In genomic region chr7:47180268-47180826, GRCh38 we compare ENCODE assay signal across 8 cellular contexts.
DNase-seq lines count a peak whose midpoint lies in the region; ATAC-seq and TF ChIP-seq lines count a peak whose summit lies in the region.

No MANE protein-coding gene starts in this region.

- H3K4me3 ChIP-seq in liver (ENCODE audit: low read depth in 1 of 3, low read length in 3 of 3) (no peak overlapping the region), upper lobe of left lung (no peak overlapping the region)
- no peak overlapping the region for H3K4me3 ChIP-seq in effector memory CD4-positive, alpha-beta T cell (ENCODE audit: insufficient read depth, low read depth, low read length, poor library complexity, severe bottlenecking)

- H3K4me1 ChIP-seq in liver (ENCODE audit: control insufficient read depth in 4 of 4, insufficient read depth in 4 of 4, low read length in 3 of 4) = peaks cover 5 to 39% (median 34%) of the 10 kb centered on the region in 4 donors
- H3K4me1 ChIP-seq in upper lobe of left lung = peaks cover 0 to 10% (median 7%) of the 10 kb centered on the region in 4 donors
- H3K4me1 ChIP-seq in effector memory CD4-positive, alpha-beta T cell (ENCODE audit: control insufficient read depth, insufficient read depth, low read length, poor library complexity, severe bottlenecking) = no peaks in the 10 kb centered on the region

- H3K27me3 ChIP-seq in liver (ENCODE audit: control insufficient read depth in 4 of 4, insufficient read depth in 4 of 4, low read length in 3 of 4) = no peaks in the 10 kb centered on the region
- H3K27me3 ChIP-seq in upper lobe of left lung = no peaks in the 10 kb centered on the region
- no peaks in the 10 kb centered on the region for H3K27me3 ChIP-seq in effector memory CD4-positive, alpha-beta T cell (replicated peaks; ENCODE audit: control insufficient read depth, insufficient read depth, low read length, poor library complexity, severe bottlenecking)

- no peaks in the 10 kb centered on the region for H3K9me3 ChIP-seq in liver (ENCODE audit: control insufficient read depth in 4 of 4, low read length in 3 of 4)
- H3K9me3 ChIP-seq in upper lobe of left lung = no peaks in the 10 kb centered on the region
- no peaks in the 10 kb centered on the region for H3K9me3 ChIP-seq in effector memory CD4-positive, alpha-beta T cell (ENCODE audit: control insufficient read depth, low read length)

- H3K27ac ChIP-seq in liver (ENCODE audit: low read depth in 1 of 2, low read length in 2 of 2) = no peak overlapping the region
- no peak overlapping the region for H3K27ac ChIP-seq in upper lobe of left lung
- no peak overlapping the region for H3K27ac ChIP-seq in effector memory CD4-positive, alpha-beta T cell (ENCODE audit: insufficient read depth, low read length, poor library complexity, severe bottlenecking)

- TF ChIP-seq POLR2A in upper lobe of left lung (IDR thresholded peaks at IDR 0.05) = no peak

- TF ChIP-seq CTCF in liver (IDR thresholded peaks at IDR 0.05; ENCODE audit: low read depth, low read length, missing input control) = peak; percentile 91
- TF ChIP-seq CTCF in upper lobe of left lung (IDR thresholded peaks at IDR 0.05) = peak; percentile 31 to 64 (median 58)

- no peak overlapping the region for H3K9ac ChIP-seq in liver (ENCODE audit: low read depth in 1 of 2, low read length in 2 of 2)

- ATAC-seq in HG03103 (IDR thresholded peaks at IDR 0.05; ENCODE audit: low read depth, unreplicated experiment) = peak; percentile 52
- ATAC-seq in upper lobe of left lung (ENCODE audit: low FRiP score in 2 of 2) = peak in 1 of 2 donors; percentile 78

- no peak for TF ChIP-seq EP300 in upper lobe of left lung (IDR thresholded peaks at IDR 0.05)

- DNase-seq in 8988T (peak; percentile 20), GM04504 (ENCODE audit: low read depth) (peak; percentile 52), NCI-H748 treated with DMSO at 0.1 percent for 48 hours (lab: John Stamatoyannopoulos, UW) (peak; percentile 56), cerebellum (ENCODE audit: low spot score) (peak; percentile 62), upper lobe of left lung (peak in 1 of 2 donors; percentile 32)
- DNase-seq in effector memory CD4-positive, alpha-beta T cell = no peak

- WGBS in liver = 26% methylated on average over 5 of the region's 5 CpGs
- 29 to 45% methylated on average over 5 of the region's 5 CpGs for WGBS in upper lobe of left lung, 2 donors

- no peaks in the 10 kb centered on the region for H3K36me3 ChIP-seq in liver (ENCODE audit: control insufficient read depth in 4 of 4, insufficient read depth in 3 of 4, low read depth in 1 of 4, low read length in 3 of 4)
- H3K36me3 ChIP-seq in upper lobe of left lung = no peaks in the 10 kb centered on the region
- H3K36me3 ChIP-seq in effector memory CD4-positive, alpha-beta T cell (ENCODE audit: control insufficient read depth, insufficient read depth, low read length) = no peaks in the 10 kb centered on the region

- peak; percentile 96 to 98 for TF ChIP-seq RAD21 in liver (IDR thresholded peaks at IDR 0.05)

TF ChIP-seq in liver, 16 proteins besides CTCF, POLR2A, EP300 and RAD21:
- no peak for TF ChIP-seq GABPA (IDR thresholded peaks at IDR 0.05 in 1 of 2, conservative IDR thresholded peaks at IDR 0.05 in 1 of 2)
- peak in 1 of 2 donors; percentile 8 for TF ChIP-seq HNF4A (conservative IDR thresholded peaks at IDR 0.05)
- no peak for TF ChIP-seq TAF1 (conservative IDR thresholded peaks at IDR 0.05)
- no peak for TF ChIP-seq SP1 (IDR thresholded peaks at IDR 0.05)
- TF ChIP-seq RXRA (IDR thresholded peaks at IDR 0.05) = no peak
- no peak for TF ChIP-seq REST (IDR thresholded peaks at IDR 0.05)
TF ChIP-seq in liver: peak in this region for 1.

Comparison
In these comparisons a context has a peak if more than half of its experiments do, and no peak if none do; other contexts are left out.
1. DNase-seq: peak in 8988T (single experiment), GM04504 (single experiment), NCI-H748 treated with DMSO at 0.1 percent for 48 hours (single experiment) and cerebellum (single experiment); none in effector memory CD4-positive, alpha-beta T cell (0 of 3).